ENCODE assay signal across 20 cellular contexts in the genomic region with DNA sequence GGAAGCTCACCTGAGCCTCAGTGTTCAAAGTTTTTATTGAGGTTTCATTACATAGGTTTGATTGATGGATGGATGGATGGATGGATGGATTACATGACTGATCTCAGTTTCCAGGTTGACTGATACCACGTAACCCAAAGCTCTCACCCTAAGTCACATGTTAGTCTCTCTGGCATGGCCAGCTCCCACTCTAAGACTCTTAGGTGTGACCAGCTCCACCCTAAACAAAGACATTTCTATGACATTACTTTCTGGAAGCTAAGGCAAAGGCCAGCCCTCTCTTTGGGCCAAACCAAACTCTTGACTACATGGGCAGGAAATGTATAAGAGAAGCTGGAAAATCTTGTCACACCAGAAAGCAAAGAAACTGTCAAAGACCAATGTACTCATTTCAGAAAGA. TPM values are rescaled to one million over a fixed set of nuclear protein-coding genes. Genes with fewer than 3 reads are reported as not detected.
DNase-seq lines count a peak whose midpoint lies in the region; ATAC-seq, FAIRE-seq and TF ChIP-seq lines count a peak whose summit lies in the region.
"Had no signal": no experiment of that assay in that cellular context is flagged by ENCODE, and none has a peak within 500 bp of the region (broad histone marks: within the 10 kb centered on the region; RNA-seq: fewer than 3 reads in every experiment).

No MANE protein-coding gene starts in this region.

- intact Hi-C loops in esophagus squamous epithelium (cut with DNase I) (no loop called here), mucosa of descending colon (cut with DNase I, micrococcal nuclease) (no loop called here), CD14-positive monocyte (cut with micrococcal nuclease) (no loop called here)

- H3K27ac Mint-ChIP-seq in endodermal cell (no peak overlapping the region), neural crest cell (ENCODE audit: unreplicated experiment) (peak overlapping the region; percentile 27), CD14-positive monocyte (no peak overlapping the region)
- H3K27ac Mint-ChIP-seq: CD4-positive, alpha-beta memory T cell had no signal

- no peak for TF ChIP-seq CTCF in endodermal cell (conservative IDR thresholded peaks at IDR 0.05)
- TF ChIP-seq CTCF in neural crest cell (conservative IDR thresholded peaks at IDR 0.05) = no peak
- TF ChIP-seq CTCF in esophagus squamous epithelium (IDR thresholded peaks at IDR 0.05) = no peak
- no peak for TF ChIP-seq CTCF in mucosa of descending colon (IDR thresholded peaks at IDR 0.05)
- no peak for TF ChIP-seq CTCF in CD14-positive monocyte (IDR thresholded peaks at IDR 0.05)

- H3K4me3 Mint-ChIP-seq in endodermal cell = no peak overlapping the region
- H3K4me3 Mint-ChIP-seq in neural crest cell = no peak overlapping the region
- no peak overlapping the region for H3K4me3 Mint-ChIP-seq in CD14-positive monocyte
- H3K4me3 Mint-ChIP-seq: CD4-positive, alpha-beta memory T cell had no signal

- H3K4me3 ChIP-seq in endodermal cell (ENCODE audit: low read length) = peak overlapping the region; percentile 46
- no peak overlapping the region for H3K4me3 ChIP-seq in esophagus squamous epithelium
- no peak overlapping the region for H3K4me3 ChIP-seq in mucosa of descending colon
- H3K4me3 ChIP-seq: GM23248 had no signal

- H3K27me3 Mint-ChIP-seq in endodermal cell (ENCODE audit: insufficient read depth) (no peaks in the 10 kb centered on the region), neural crest cell (ENCODE audit: low read depth) (no peaks in the 10 kb centered on the region), CD14-positive monocyte (ENCODE audit: low read depth in 3 of 3) (no peaks in the 10 kb centered on the region)
- H3K27me3 Mint-ChIP-seq: CD4-positive, alpha-beta memory T cell had no signal

- no peak overlapping the region for H3K27ac ChIP-seq in endodermal cell (ENCODE audit: low read depth, low read length)
- H3K27ac ChIP-seq in epithelial cell of prostate = peak overlapping the region; percentile 6
- peak overlapping the region in 2 of 4 donors; percentile 57 to 63 for H3K27ac ChIP-seq in esophagus squamous epithelium
- H3K27ac ChIP-seq: C4-2B, GM23248 had no signal

- H3K4me1 Mint-ChIP-seq in endodermal cell (no peaks in the 10 kb centered on the region), neural crest cell (no peaks in the 10 kb centered on the region), CD14-positive monocyte (peaks cover 2% of the 10 kb centered on the region)

- H3K36me3 Mint-ChIP-seq in endodermal cell (ENCODE audit: low read depth) (peaks cover 54% of the 10 kb centered on the region), neural crest cell (ENCODE audit: low read depth) (peaks cover 44% of the 10 kb centered on the region), CD14-positive monocyte (peaks cover 49 to 50% of the 10 kb centered on the region in 2 donors)

- no peak overlapping the region for H3K9ac ChIP-seq in endodermal cell (ENCODE audit: extremely low read depth, low read length, poor library complexity, severe bottlenecking)
- H3K9ac ChIP-seq: GM23248 had no signal

- TF ChIP-seq POLR2A in GM12892 (IDR thresholded peaks at IDR 0.05; ENCODE audit: low read depth, low read length) (no peak), esophagus squamous epithelium (IDR thresholded peaks at IDR 0.05) (no peak)

- peak; percentile 61 for FAIRE-seq in GM12892 (lab: Jason Lieb, UNC)
- FAIRE-seq: GM12891, H1 had no signal

- WGBS in endodermal cell (ENCODE audit: insufficient coverage in 1 of 2, insufficient read length in 1 of 2), 2 experiments = 100% methylated on average over 1 of the region's 1 CpG; no CpG with 5 or more reads in 1 of the 2 experiments
- 100% methylated on average over 1 of the region's 1 CpG; no CpG with 5 or more reads in 1 of the 2 donors for WGBS in esophagus squamous epithelium, 2 donors

- DNase-seq in GM12892 (ENCODE audit: insufficient read length) (no peak), endodermal cell (no peak), epithelial cell of prostate (ENCODE audit: low read depth, low spot score) (no peak), neural crest cell (ENCODE audit: low read depth, low spot score) (no peak), esophagus squamous epithelium (lab: John Stamatoyannopoulos, UW) (no peak), mucosa of descending colon (no peak), germinal center (ENCODE audit: low spot score) (no peak), CD14-positive monocyte (ENCODE audit: low spot score) (no peak)
- DNase-seq: Calu3; CD4-positive, alpha-beta memory T cell; COR-L47; DMS53; DMS79 treated with DMSO at 0.1 percent for 48 hours; GF-D8; GM23248; H7; HCEC 1CT had no signal

- peaks cover 32% of the 10 kb centered on the region for H3K9me3 Mint-ChIP-seq in endodermal cell
- peaks cover 9% of the 10 kb centered on the region for H3K9me3 Mint-ChIP-seq in neural crest cell
- H3K9me3 Mint-ChIP-seq in CD14-positive monocyte = peaks cover 9 to 20% (median 14%) of the 10 kb centered on the region in 7 donors

- H3K4me1 ChIP-seq in endodermal cell (ENCODE audit: control insufficient read depth, insufficient read depth, low read length) (no peaks in the 10 kb centered on the region), esophagus squamous epithelium (peaks cover 4 to 45% (median 6%) of the 10 kb centered on the region in 3 donors), mucosa of descending colon (ENCODE audit: low read depth) (no peaks in the 10 kb centered on the region)

- no peak for ATAC-seq in mucosa of descending colon

- no peaks in the 10 kb centered on the region for H3K27me3 ChIP-seq in endodermal cell (ENCODE audit: control insufficient read depth, insufficient read depth, low read length, poor library complexity, severe bottlenecking)
- no peaks in the 10 kb centered on the region for H3K27me3 ChIP-seq in esophagus squamous epithelium

- H3K9me3 ChIP-seq in endodermal cell (ENCODE audit: control insufficient read depth, low read length) (peaks cover 33% of the 10 kb centered on the region), esophagus squamous epithelium (peaks cover 0 to 16% (median 11%) of the 10 kb centered on the region in 3 donors), mucosa of descending colon (peaks cover 11% of the 10 kb centered on the region)

- H3K36me3 ChIP-seq in endodermal cell (ENCODE audit: control insufficient read depth, insufficient read depth, low read length) (peaks cover 57% of the 10 kb centered on the region), esophagus squamous epithelium (peaks cover 9 to 50% (median 11%) of the 10 kb centered on the region in 3 donors), mucosa of descending colon (ENCODE audit: low read depth) (no peaks in the 10 kb centered on the region)

RNA-seq across cellular contexts. Expression of gene POLR1D, which starts 28.6 kb away (rescaled TPM):
- polyA plus RNA-seq in GM12892 (2012; ENCODE audit: missing spikeins) = 189 TPM
- 100 to 1,000 TPM; 135 to 136 TPM for total RNA-seq in endodermal cell
- 164 TPM for polyA plus RNA-seq in endodermal cell (2013, experiment 1 of 2)
- polyA plus RNA-seq in endodermal cell (2013, experiment 2 of 2) = 145 TPM
- 92.6 and 100 TPM in 2 replicates for total RNA-seq in neural crest cell
- total RNA-seq in esophagus squamous epithelium = 100 to 1,000 TPM in 3 of 4 donors, 10 to 100 TPM in 1; 96.7 to 183 (median 132) TPM
- 100 to 1,000 TPM in 1 of 3 donors, 10 to 100 TPM in 2; 88.7 to 169 (median 91.0) TPM for total RNA-seq in mucosa of descending colon
- polyA plus RNA-seq in CD14-positive monocyte = 100 to 1,000 TPM; 122 to 139 TPM

RNA-seq across cellular contexts. Expression of gene LNX2, which starts 30.0 kb away (rescaled TPM):
- polyA plus RNA-seq in GM12892 (2012; ENCODE audit: missing spikeins) = 3.2 TPM
- 10 to 100 TPM; 13.9 to 15.6 TPM for total RNA-seq in endodermal cell
- polyA plus RNA-seq in endodermal cell (2013, experiment 1 of 2) = 7.7 TPM
- polyA plus RNA-seq in endodermal cell (2013, experiment 2 of 2) = 7.8 TPM
- total RNA-seq in neural crest cell = 9.4 and 9.6 TPM in 2 replicates
- 10 to 100 TPM; 12.2 to 16.5 (median 14.9) TPM for total RNA-seq in esophagus squamous epithelium
- 10 to 100 TPM; 20.0 to 34.0 (median 26.2) TPM for total RNA-seq in mucosa of descending colon
- 1 to 10 TPM in 1 of 2 donors, under 1 TPM in 1; 0.89 to 2.3 TPM for polyA plus RNA-seq in CD14-positive monocyte
